31 cellular contexts compared by ENCODE assay signal in genomic region chr13:28843594-28843993, GRCh38. TPM values are rescaled to one million over a fixed set of nuclear protein-coding genes. Genes with fewer than 3 reads are reported as not detected.
"Had no signal": no experiment of that assay in that cellular context is flagged by ENCODE, and none has a peak within 500 bp of the region (broad histone marks: within the 10 kb centered on the region; RNA-seq: fewer than 3 reads in every experiment).

No MANE protein-coding gene starts in this region.

- H3K36me3 ChIP-seq: brain microvascular endothelial cell had no signal

- FAIRE-seq: astrocyte, bronchial epithelial cell, colon, endometrium, endothelial cell of umbilical vein, frontal cortex had no signal

- DNase-seq: activated CD4-positive, alpha-beta T cell treated with anti-CD3 and anti-CD28 coated beads for 48 hours; activated CD4-positive, alpha-beta T cell treated with anti-CD3 and anti-CD28 coated beads, Interleukin-2, amount 50 U/mL, for 1 hour; activated CD4-positive, alpha-beta T cell treated with anti-CD3 and anti-CD28 coated beads, Interleukin-2, amount 50 U/mL, for 48 hours; activated CD8-positive, alpha-beta memory T cell treated with anti-CD3 and anti-CD28 coated beads for 24 hours; activated CD8-positive, alpha-beta T cell treated with anti-CD3 and anti-CD28 coated beads for 36 hours; activated effector memory CD4-positive, alpha-beta T cell treated with Interleukin-2 at 50 U/mL for 16 hours; activated gamma-delta T cell treated with Interleukin-2 at 50 U/mL for 16 hours; activated naive CD4-positive, alpha-beta T cell treated with anti-CD3 and anti-CD28 coated beads, Interleukin-2, amount 50 U/mL, for 16 hours; activated naive CD4-positive, alpha-beta T cell treated with Interleukin-2 at 50 U/mL for 16 hours; activated T-cell treated with anti-CD3 and anti-CD28 coated beads, Interleukin-2, amount 50 U/mL, for 4 hours; amniotic stem cell; anterior cingulate cortex; brain microvascular endothelial cell; cortex of kidney; dermis blood vessel endothelial cell; effector CD4-positive, alpha-beta T cell; effector memory CD8-positive, alpha-beta T cell; foreskin fibroblast; head of caudate nucleus; T-helper 2 cell had no signal

- ATAC-seq: activated CD8-positive, alpha-beta T cell treated with anti-CD3 and anti-CD28 coated beads for 36 hours; activated T-cell treated with anti-CD3 and anti-CD28 coated beads, Interleukin-2, amount 50 U/mL, for 4 hours; activated T-helper 17 cell treated with anti-CD3 and anti-CD28 coated beads, Interleukin-2, amount 50 U/mL, for 72 hours; effector memory CD8-positive, alpha-beta T cell; esophagus mucosa; WTC11 had no signal

- H3K27ac ChIP-seq: brain microvascular endothelial cell had no signal

- H3K27me3 ChIP-seq: brain microvascular endothelial cell had no signal

RNA-seq across cellular contexts. Expression of gene MTUS2, which starts 23.5 kb away (rescaled TPM):
- total RNA-seq: activated CD8-positive, alpha-beta T cell treated with anti-CD3 and anti-CD28 coated beads for 36 hours; activated T-cell treated with anti-CD3 and anti-CD28 coated beads, Interleukin-2, amount 50 U/mL, for 4 hours; bronchial epithelial cell; dermis blood vessel endothelial cell; endothelial cell of umbilical vein; epithelial cell of proximal tubule; T-helper 1 cell treated with Interleukin-12 subunit alpha and Interleukin-12 subunit beta and Interleukin-4 antibody, amounts not matched to agents 30 ng/mL and 1 ng/mL, for 36 hours had no signal
- polyA plus RNA-seq: endothelial cell of umbilical vein had no signal
